1 cellular context compared by ENCODE assay signal in the genomic region with DNA sequence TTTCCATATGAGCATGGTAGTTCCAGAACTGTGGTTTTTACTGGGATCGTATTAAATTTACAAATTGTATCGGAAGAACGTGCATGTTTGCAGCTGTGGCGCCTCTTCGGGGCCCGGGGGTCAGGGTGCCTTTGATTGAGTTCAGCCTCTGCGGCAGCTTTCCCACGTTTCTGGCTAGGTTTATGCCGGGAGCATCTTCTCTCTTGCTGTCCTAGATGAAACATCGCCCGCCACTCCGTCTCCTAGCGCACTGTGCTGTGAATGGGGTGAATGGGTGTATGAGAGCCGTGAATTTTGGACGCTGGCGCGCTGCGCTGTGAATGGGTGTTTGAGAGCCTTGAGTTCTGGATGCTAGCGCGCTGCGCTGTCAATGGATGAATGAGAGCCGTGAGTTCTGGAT.
TF ChIP-seq lines count a peak whose summit lies in the region.

No MANE protein-coding gene starts in this region.

TF ChIP-seq in K562, 482 proteins besides CTCF, POLR2A, EP300 and RAD21:
- no peak for TF ChIP-seq CXXC5 (CRISPR knock-in tag; IDR thresholded peaks at IDR 0.05)
- no peak for TF ChIP-seq PCBP2 (IDR thresholded peaks at IDR 0.05; ENCODE audit: low read depth, low read length, poor library complexity, severe bottlenecking)
- TF ChIP-seq SFPQ (IDR thresholded peaks at IDR 0.05; ENCODE audit: low read depth, low read length): no peak
- no peak for TF ChIP-seq TRIM24 (IDR thresholded peaks at IDR 0.05)
- TF ChIP-seq BRF2 (IDR thresholded peaks at IDR 0.05; ENCODE audit: borderline replicate concordance, insufficient read depth, insufficient read length): no peak
- TF ChIP-seq ERF (CRISPR knock-in tag; IDR thresholded peaks at IDR 0.05): no peak
- TF ChIP-seq MXI1 (IDR thresholded peaks at IDR 0.05; ENCODE audit: low read depth, low read length): no peak
- TF ChIP-seq, protein P1, sequence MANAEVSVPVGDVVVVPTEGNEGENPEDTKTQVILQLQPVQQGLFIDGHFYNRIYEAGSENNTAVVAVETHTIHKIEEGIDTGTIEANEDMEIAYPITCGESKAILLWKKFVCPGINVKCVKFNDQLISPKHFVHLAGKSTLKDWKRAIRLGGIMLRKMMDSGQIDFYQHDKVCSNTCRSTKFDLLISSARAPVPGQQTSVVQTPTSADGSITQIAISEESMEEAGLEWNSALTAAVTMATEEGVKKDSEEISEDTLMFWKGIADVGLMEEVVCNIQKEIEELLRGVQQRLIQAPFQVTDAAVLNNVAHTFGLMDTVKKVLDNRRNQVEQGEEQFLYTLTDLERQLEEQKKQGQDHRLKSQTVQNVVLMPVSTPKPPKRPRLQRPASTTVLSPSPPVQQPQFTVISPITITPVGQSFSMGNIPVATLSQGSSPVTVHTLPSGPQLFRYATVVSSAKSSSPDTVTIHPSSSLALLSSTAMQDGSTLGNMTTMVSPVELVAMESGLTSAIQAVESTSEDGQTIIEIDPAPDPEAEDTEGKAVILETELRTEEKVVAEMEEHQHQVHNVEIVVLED (CRISPR knock-in tag; IDR thresholded peaks at IDR 0.05): no peak
- TF ChIP-seq ATF2 (CRISPR knock-in tag; IDR thresholded peaks at IDR 0.05): no peak
- TF ChIP-seq HNRNPUL1 (IDR thresholded peaks at IDR 0.05; ENCODE audit: low read length): no peak
- no peak for TF ChIP-seq RBBP5 (IDR thresholded peaks at IDR 0.05; ENCODE audit: borderline replicate concordance, insufficient read depth, low read length, poor library complexity, severe bottlenecking)
- no peak for TF ChIP-seq ZNF184 (CRISPR knock-in tag; IDR thresholded peaks at IDR 0.05)
